9 cellular contexts compared by ENCODE assay signal in genomic region chr9:124239249-124240073, GRCh38.
DNase-seq lines count a peak whose midpoint lies in the region; ATAC-seq and TF ChIP-seq lines count a peak whose summit lies in the region.
"Had no signal": no experiment of that assay in that cellular context is flagged by ENCODE, and none has a peak within 500 bp of the region (broad histone marks: within the 10 kb centered on the region; RNA-seq: fewer than 3 reads in every experiment).

No MANE protein-coding gene starts in this region.

- DNase-seq in GM12864 (ENCODE audit: low read depth) (peak; percentile 65), glomerular visceral epithelial cell (ENCODE audit: extremely low spot score) (no peak), NCI-H2081 (lab: John Stamatoyannopoulos, UW) (no peak), NCI-H526 treated with DMSO at 0.1 percent for 48 hours (lab: John Stamatoyannopoulos, UW) (no peak)
- no peak for DNase-seq in activated naive CD4-positive, alpha-beta T cell treated with anti-CD3 and anti-CD28 coated beads, Interleukin-2, amount 10 ng/mL, durations not matched to agents 7 days and 5 days

- H3K27me3 Mint-ChIP-seq in dendritic cell treated with granulocyte-macrophage colony-stimulating factor and Interleukin-4, amounts not matched to agents 40 ng/mL and 50 ng/mL, for 4 days, result no peaks in the 10 kb centered on the region
- H3K27me3 Mint-ChIP-seq in activated naive CD4-positive, alpha-beta T cell treated with anti-CD3 and anti-CD28 coated beads, Interleukin-2, amount 10 ng/mL, durations not matched to agents 7 days and 5 days, result peaks cover 77% of the 10 kb centered on the region

- H3K36me3 Mint-ChIP-seq in dendritic cell treated with granulocyte-macrophage colony-stimulating factor and Interleukin-4, amounts not matched to agents 40 ng/mL and 50 ng/mL, for 4 days (ENCODE audit: low read depth), result no peaks in the 10 kb centered on the region
- no peaks in the 10 kb centered on the region for H3K36me3 Mint-ChIP-seq in activated naive CD4-positive, alpha-beta T cell treated with anti-CD3 and anti-CD28 coated beads, Interleukin-2, amount 10 ng/mL, durations not matched to agents 7 days and 5 days

- CTCF ChIA-PET in activated naive CD4-positive, alpha-beta T cell treated with anti-CD3 and anti-CD28 coated beads, Interleukin-2, amount 10 ng/mL, durations not matched to agents 7 days and 5 days (lab: Charles Lee), result no interaction called here

- no peak overlapping the region for H3K4me3 ChIP-seq in GM12864 (ENCODE audit: low read depth, low read length)

- H3K4me3 Mint-ChIP-seq in dendritic cell treated with granulocyte-macrophage colony-stimulating factor and Interleukin-4, amounts not matched to agents 40 ng/mL and 50 ng/mL, for 4 days, result no peak overlapping the region
- no peak overlapping the region for H3K4me3 Mint-ChIP-seq in activated naive CD4-positive, alpha-beta T cell treated with anti-CD3 and anti-CD28 coated beads, Interleukin-2, amount 10 ng/mL, durations not matched to agents 7 days and 5 days

- peak overlapping the region; percentile 72 for H3K27ac Mint-ChIP-seq in dendritic cell treated with granulocyte-macrophage colony-stimulating factor and Interleukin-4, amounts not matched to agents 40 ng/mL and 50 ng/mL, for 4 days
- H3K27ac Mint-ChIP-seq in activated naive CD4-positive, alpha-beta T cell treated with anti-CD3 and anti-CD28 coated beads, Interleukin-2, amount 10 ng/mL, durations not matched to agents 7 days and 5 days, result no peak overlapping the region
- H3K27ac Mint-ChIP-seq: progenitor cell of endocrine pancreas had no signal

- intact Hi-C loops in dendritic cell treated with granulocyte-macrophage colony-stimulating factor and Interleukin-4, amounts not matched to agents 40 ng/mL and 50 ng/mL, for 4 days (cut with micrococcal nuclease), result no loop called here

- no peak for TF ChIP-seq CTCF in GM12864 (IDR thresholded peaks at IDR 0.05; ENCODE audit: low read depth, low read length, missing control alignments)

- ATAC-seq in GM21381 (IDR thresholded peaks at IDR 0.05; ENCODE audit: unreplicated experiment) (peak; percentile 71), HG03457 (IDR thresholded peaks at IDR 0.05; ENCODE audit: unreplicated experiment) (peak; percentile 52)

- no peaks in the 10 kb centered on the region for H3K9me3 Mint-ChIP-seq in dendritic cell treated with granulocyte-macrophage colony-stimulating factor and Interleukin-4, amounts not matched to agents 40 ng/mL and 50 ng/mL, for 4 days
- no peaks in the 10 kb centered on the region for H3K9me3 Mint-ChIP-seq in activated naive CD4-positive, alpha-beta T cell treated with anti-CD3 and anti-CD28 coated beads, Interleukin-2, amount 10 ng/mL, durations not matched to agents 7 days and 5 days

- peaks cover 61% of the 10 kb centered on the region for H3K4me1 Mint-ChIP-seq in dendritic cell treated with granulocyte-macrophage colony-stimulating factor and Interleukin-4, amounts not matched to agents 40 ng/mL and 50 ng/mL, for 4 days (ENCODE audit: low read depth)
- H3K4me1 Mint-ChIP-seq in activated naive CD4-positive, alpha-beta T cell treated with anti-CD3 and anti-CD28 coated beads, Interleukin-2, amount 10 ng/mL, durations not matched to agents 7 days and 5 days, result peaks cover 47% of the 10 kb centered on the region
